Comparison of ENCODE assay signal across 1 cellular context in genomic region chr7:38863609-38864291, GRCh38.
TF ChIP-seq lines count a peak whose summit lies in the region.

No MANE protein-coding gene starts in this region.

TF ChIP-seq in HepG2, 621 proteins besides CTCF, POLR2A, EP300 and RAD21 (continued from another document and continues in another):
- 0 out of 2 replicates have a peak, but pooled peaks have one; percentile 65 for TF ChIP-seq ARID3A (IDR thresholded peaks at IDR 0.05; ENCODE audit: low read depth, low read length)
- peak; percentile 82 for TF ChIP-seq ONECUT2 (CRISPR knock-in tag; IDR thresholded peaks at IDR 0.05)
- no peak for TF ChIP-seq U2AF1 (optimal IDR thresholded peaks at IDR 0.05; ENCODE audit: low read depth, low read length)
- peak; percentile 43; the same call in 1 of the 2 replicates for TF ChIP-seq FOSL1 (CRISPR knock-in tag; IDR thresholded peaks at IDR 0.05; ENCODE audit: borderline replicate concordance)
- no peak for TF ChIP-seq ARID4A (CRISPR knock-in tag; IDR thresholded peaks at IDR 0.05; ENCODE audit: borderline replicate concordance)
- TF ChIP-seq MAFF (IDR thresholded peaks at IDR 0.05; ENCODE audit: low read depth, low read length) = no peak
- TF ChIP-seq NONO (IDR thresholded peaks at IDR 0.05) = no peak
- TF ChIP-seq NONO (CRISPR knock-in tag; conservative IDR thresholded peaks at IDR 0.05) = no peak
- peak; percentile 48 for TF ChIP-seq PAXIP1 (CRISPR knock-in tag; conservative IDR thresholded peaks at IDR 0.05)
- peak; percentile 32; the same call in 1 of the 2 replicates for TF ChIP-seq MIXL1 (CRISPR knock-in tag; IDR thresholded peaks at IDR 0.05)
- no peak for TF ChIP-seq TARDBP (CRISPR knock-in tag; IDR thresholded peaks at IDR 0.05)
- TF ChIP-seq ARNTL (CRISPR knock-in tag; IDR thresholded peaks at IDR 0.05) = no peak
- no peak for TF ChIP-seq ZFP91 (CRISPR knock-in tag; IDR thresholded peaks at IDR 0.05; ENCODE audit: borderline replicate concordance)
- peak; percentile 42; the same call in 1 of the 2 replicates for TF ChIP-seq POGZ (CRISPR knock-in tag; IDR thresholded peaks at IDR 0.05)
- no peak for TF ChIP-seq ZNF512B (CRISPR knock-in tag; IDR thresholded peaks at IDR 0.05; ENCODE audit: borderline replicate concordance)
- peak; percentile 40; the same call in 1 of the 2 replicates for TF ChIP-seq CEBPG (CRISPR knock-in tag; IDR thresholded peaks at IDR 0.05)
- peak; percentile 23 for TF ChIP-seq ASH2L (IDR thresholded peaks at IDR 0.05; ENCODE audit: insufficient read length, low read depth, low read length)
- no peak for TF ChIP-seq RARA (CRISPR knock-in tag; IDR thresholded peaks at IDR 0.05)
- TF ChIP-seq MYPOP (CRISPR knock-in tag; IDR thresholded peaks at IDR 0.05) = no peak
- peak; percentile 26; the same call in 1 of the 2 replicates for TF ChIP-seq FOXP4 (CRISPR knock-in tag; IDR thresholded peaks at IDR 0.05)
- TF ChIP-seq PRPF4 (IDR thresholded peaks at IDR 0.05; ENCODE audit: low read depth, low read length, poor library complexity, severe bottlenecking) = no peak
- TF ChIP-seq CEBPB (IDR thresholded peaks at IDR 0.05; ENCODE audit: borderline replicate concordance, low read depth, low read length) = peak; percentile 75
- TF ChIP-seq SOX6 (IDR thresholded peaks at IDR 0.05) = no peak
- peak; percentile 55 for TF ChIP-seq SOX6 (CRISPR knock-in tag; IDR thresholded peaks at IDR 0.05)
- TF ChIP-seq DNMT3B (CRISPR knock-in tag; conservative IDR thresholded peaks at IDR 0.05) = no peak
- no peak for TF ChIP-seq ZNF503 (CRISPR knock-in tag; IDR thresholded peaks at IDR 0.05)
- TF ChIP-seq CAMTA2 (CRISPR knock-in tag; IDR thresholded peaks at IDR 0.05; ENCODE audit: borderline replicate concordance) = no peak
- peak; percentile 27; the same call in 1 of the 2 replicates for TF ChIP-seq ELF3 (CRISPR knock-in tag; IDR thresholded peaks at IDR 0.05)
- no peak for TF ChIP-seq MYNN (CRISPR knock-in tag; IDR thresholded peaks at IDR 0.05; ENCODE audit: low read depth)
- TF ChIP-seq ZNF362 (CRISPR knock-in tag; IDR thresholded peaks at IDR 0.05; ENCODE audit: borderline replicate concordance) = peak; percentile 45; the same call in 1 of the 2 replicates
- no peak for TF ChIP-seq KLF9 (CRISPR knock-in tag; IDR thresholded peaks at IDR 0.05; ENCODE audit: low read depth)
- TF ChIP-seq ELF1 (CRISPR knock-in tag; IDR thresholded peaks at IDR 0.05) = 0 out of 2 replicates have a peak, but pooled peaks have one; percentile 16
- no peak for TF ChIP-seq ZKSCAN8 (CRISPR knock-in tag; IDR thresholded peaks at IDR 0.05; ENCODE audit: borderline replicate concordance)
